Comparison of ENCODE assay signal across 17 cellular contexts in genomic region chr4:87901426-87901825, GRCh38.
"Had no signal": no experiment of that assay in that cellular context is flagged by ENCODE, and none has a peak within 500 bp of the region (broad histone marks: within the 10 kb centered on the region; RNA-seq: fewer than 3 reads in every experiment).

No MANE protein-coding gene starts in this region.

- H3K4me1 ChIP-seq: gastrocnemius medialis, right atrium auricular region, testis had no signal

- H3K36me3 ChIP-seq: gastrocnemius medialis, heart left ventricle, lower lobe of right lung, right atrium auricular region, upper lobe of left lung had no signal

- ATAC-seq: activated CD8-positive, alpha-beta T cell treated with anti-CD3 and anti-CD28 coated beads, Interleukin-2, amount 10 ng/mL, durations not matched to agents 7 days and 5 days; gastrocnemius medialis; heart left ventricle; left colon; lower lobe of right lung; stimulated activated naive CD8-positive, alpha-beta T cell treated with anti-CD3 and anti-CD28 coated beads, Interleukin-15, amount 100 ng/mL, for 72 hours had no signal

- H3K9me3 ChIP-seq: gastrocnemius medialis, heart left ventricle, lower lobe of right lung, right atrium auricular region, testis, upper lobe of left lung had no signal

- H3K4me3 ChIP-seq: gastrocnemius medialis, heart left ventricle, lower lobe of right lung, right atrium auricular region, testis, upper lobe of left lung had no signal

- DNase-seq: activated CD4-positive, alpha-beta T cell treated with anti-CD3 and anti-CD28 coated beads, Interleukin-2, amount 10 ng/mL, durations not matched to agents 24 days and 14 days; activated CD4-positive, CD25-positive, alpha-beta regulatory T cell; activated CD8-positive, alpha-beta memory T cell treated with anti-CD3 and anti-CD28 coated beads, Interleukin-2, amount 50 U/mL, for 4 hours; activated CD8-positive, alpha-beta T cell treated with anti-CD3 and anti-CD28 coated beads, Interleukin-2, amount 10 ng/mL, durations not matched to agents 7 days and 5 days; activated effector memory CD4-positive, alpha-beta T cell treated with anti-CD3 and anti-CD28 coated beads, Interleukin-2, amount 50 U/mL, for 16 hours; activated T-cell treated with anti-CD3 and anti-CD28 coated beads, Interleukin-2, amount 50 U/mL, for 48 hours; gastrocnemius medialis; heart left ventricle; left colon; lower lobe of right lung; nucleus accumbens; small intestine; stimulated activated naive CD8-positive, alpha-beta T cell treated with anti-CD3 and anti-CD28 coated beads, Interleukin-15, amount 100 ng/mL, for 72 hours; T-helper 2 cell; testis; upper lobe of left lung had no signal

- H3K27ac ChIP-seq: gastrocnemius medialis, heart left ventricle, lower lobe of right lung, right atrium auricular region, testis, upper lobe of left lung had no signal

- H3K27me3 ChIP-seq: gastrocnemius medialis, heart left ventricle, right atrium auricular region, testis, upper lobe of left lung had no signal
